28 cellular contexts compared by ENCODE assay signal in the genomic region with DNA sequence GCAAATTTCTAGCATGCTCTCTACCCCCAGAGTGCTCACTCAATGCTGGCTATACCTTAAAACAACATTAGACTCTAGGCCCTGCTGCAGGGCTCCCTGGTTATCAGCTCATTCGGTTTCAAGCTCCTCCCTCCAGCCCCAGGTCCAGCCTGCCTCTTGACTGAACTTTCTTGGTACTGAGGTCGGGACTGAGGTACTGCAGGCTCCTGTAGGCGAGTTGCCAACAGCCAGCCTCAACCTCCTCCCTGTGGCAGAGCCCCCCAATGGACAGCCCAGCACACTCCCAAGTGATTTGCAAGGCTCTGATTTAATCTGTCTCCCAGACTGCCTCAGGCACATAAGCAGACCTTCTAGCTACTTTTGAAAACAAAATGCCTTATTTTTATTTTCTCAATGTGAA.
"Had no signal": no experiment of that assay in that cellular context is flagged by ENCODE, and none has a peak within 500 bp of the region (broad histone marks: within the 10 kb centered on the region; RNA-seq: fewer than 3 reads in every experiment).

No MANE protein-coding gene starts in this region.

- H3K27ac ChIP-seq: adrenal gland, breast epithelium, cardiac muscle cell, colonic mucosa, epithelial cell of prostate, esophagus squamous epithelium, gastroesophageal sphincter had no signal

- H3K36me3 ChIP-seq: adrenal gland, breast epithelium, cardiac muscle cell, colonic mucosa, esophagus squamous epithelium, gastroesophageal sphincter had no signal

- H3K4me3 ChIP-seq: adrenal gland, breast epithelium, cardiac muscle cell, colonic mucosa, esophagus squamous epithelium, gastroesophageal sphincter had no signal

- ATAC-seq: activated CD8-positive, alpha-beta T cell treated with anti-CD3 and anti-CD28 coated beads for 36 hours; activated naive CD8-positive, alpha-beta T cell treated with anti-CD3 and anti-CD28 coated beads, Interleukin-2, amount 50 U/mL, for 24 hours; activated T-cell treated with anti-CD3 and anti-CD28 coated beads, Interleukin-2, amount 50 U/mL, for 4 hours; activated T-helper 17 cell treated with anti-CD3 and anti-CD28 coated beads, Interleukin-2, amount 50 U/mL, for 72 hours; gastroesophageal sphincter had no signal

- H3K27ac Mint-ChIP-seq: activated CD8-positive, alpha-beta T cell treated with anti-CD3 and anti-CD28 coated beads for 36 hours; activated naive CD4-positive, alpha-beta T cell treated with anti-CD3 and anti-CD28 coated beads for 36 hours; activated naive CD4-positive, alpha-beta T cell treated with anti-CD3 and anti-CD28 coated beads, Interleukin-2, amount 50 U/mL, for 24 hours; activated naive CD8-positive, alpha-beta T cell treated with anti-CD3 and anti-CD28 coated beads for 36 hours; activated naive CD8-positive, alpha-beta T cell treated with anti-CD3 and anti-CD28 coated beads, Interleukin-2, amount 50 U/mL, for 24 hours; activated T-helper 17 cell treated with anti-CD3 and anti-CD28 coated beads, Interleukin-2, amount 50 U/mL, for 72 hours; brain had no signal

- H3K4me1 Mint-ChIP-seq: activated naive CD4-positive, alpha-beta T cell treated with anti-CD3 and anti-CD28 coated beads, Interleukin-2, amount 50 U/mL, for 24 hours; activated naive CD8-positive, alpha-beta T cell treated with anti-CD3 and anti-CD28 coated beads for 36 hours; activated naive CD8-positive, alpha-beta T cell treated with anti-CD3 and anti-CD28 coated beads, Interleukin-2, amount 50 U/mL, for 24 hours; activated T-helper 17 cell treated with anti-CD3 and anti-CD28 coated beads, Interleukin-2, amount 50 U/mL, for 72 hours; brain had no signal

- H3K36me3 Mint-ChIP-seq: activated naive CD4-positive, alpha-beta T cell treated with anti-CD3 and anti-CD28 coated beads, Interleukin-2, amount 50 U/mL, for 24 hours; activated naive CD8-positive, alpha-beta T cell treated with anti-CD3 and anti-CD28 coated beads for 36 hours; brain had no signal

- H3K9me3 Mint-ChIP-seq: activated CD8-positive, alpha-beta T cell treated with anti-CD3 and anti-CD28 coated beads for 36 hours; activated naive CD4-positive, alpha-beta T cell treated with anti-CD3 and anti-CD28 coated beads for 36 hours; activated naive CD4-positive, alpha-beta T cell treated with anti-CD3 and anti-CD28 coated beads, Interleukin-2, amount 50 U/mL, for 24 hours; activated naive CD8-positive, alpha-beta T cell treated with anti-CD3 and anti-CD28 coated beads for 36 hours; activated naive CD8-positive, alpha-beta T cell treated with anti-CD3 and anti-CD28 coated beads, Interleukin-2, amount 50 U/mL, for 24 hours; activated T-cell treated with anti-CD3 and anti-CD28 coated beads, Interleukin-2, amount 50 U/mL, for 4 hours; activated T-helper 17 cell treated with anti-CD3 and anti-CD28 coated beads, Interleukin-2, amount 50 U/mL, for 72 hours; brain had no signal

- H3K27me3 ChIP-seq: adrenal gland, cardiac muscle cell, colonic mucosa had no signal

- H3K9me3 ChIP-seq: adrenal gland, breast epithelium, colonic mucosa, esophagus squamous epithelium, gastroesophageal sphincter had no signal

- DNase-seq: activated CD4-positive, alpha-beta T cell treated with anti-CD3 and anti-CD28 coated beads for 48 hours; activated CD4-positive, alpha-beta T cell treated with anti-CD3 and anti-CD28 coated beads, Interleukin-2, amount 50 U/mL, for 1 hour; activated CD4-positive, alpha-beta T cell treated with anti-CD3 and anti-CD28 coated beads, Interleukin-2, amount 50 U/mL, for 48 hours; activated CD8-positive, alpha-beta memory T cell treated with anti-CD3 and anti-CD28 coated beads for 24 hours; activated CD8-positive, alpha-beta T cell treated with anti-CD3 and anti-CD28 coated beads for 36 hours; activated effector memory CD4-positive, alpha-beta T cell treated with Interleukin-2 at 50 U/mL for 16 hours; activated gamma-delta T cell treated with Interleukin-2 at 50 U/mL for 16 hours; activated naive CD4-positive, alpha-beta T cell treated with anti-CD3 and anti-CD28 coated beads for 36 hours; activated naive CD8-positive, alpha-beta T cell treated with anti-CD3 and anti-CD28 coated beads for 36 hours; activated naive CD8-positive, alpha-beta T cell treated with anti-CD3 and anti-CD28 coated beads, Interleukin-2, amount 50 U/mL, for 24 hours; activated T-cell treated with anti-CD3 and anti-CD28 coated beads, Interleukin-2, amount 50 U/mL, for 4 hours; adrenal gland; amygdala; aorta; central memory CD4-positive, alpha-beta T cell; cerebellar nuclear complex; colonic mucosa; effector CD8-positive, alpha-beta T cell; esophagus squamous epithelium; foreskin melanocyte; T-helper 2 cell had no signal

- H3K4me3 Mint-ChIP-seq: activated CD8-positive, alpha-beta T cell treated with anti-CD3 and anti-CD28 coated beads for 36 hours; activated naive CD4-positive, alpha-beta T cell treated with anti-CD3 and anti-CD28 coated beads for 36 hours; activated naive CD4-positive, alpha-beta T cell treated with anti-CD3 and anti-CD28 coated beads, Interleukin-2, amount 50 U/mL, for 24 hours; activated naive CD8-positive, alpha-beta T cell treated with anti-CD3 and anti-CD28 coated beads for 36 hours; activated naive CD8-positive, alpha-beta T cell treated with anti-CD3 and anti-CD28 coated beads, Interleukin-2, amount 50 U/mL, for 24 hours; activated T-cell treated with anti-CD3 and anti-CD28 coated beads, Interleukin-2, amount 50 U/mL, for 4 hours; activated T-helper 17 cell treated with anti-CD3 and anti-CD28 coated beads, Interleukin-2, amount 50 U/mL, for 72 hours; brain had no signal

- H3K4me1 ChIP-seq: adrenal gland, breast epithelium, colonic mucosa, esophagus squamous epithelium, gastroesophageal sphincter had no signal
